Comparison of ENCODE assay signal across 9 cellular contexts in genomic region chr22:29457730-29458129, GRCh38. TPM values are rescaled to one million over a fixed set of nuclear protein-coding genes. Genes with fewer than 3 reads are reported as not detected.
DNase-seq lines count a peak whose midpoint lies in the region; ATAC-seq and TF ChIP-seq lines count a peak whose summit lies in the region.
"Had no signal": no experiment of that assay in that cellular context is flagged by ENCODE, and none has a peak within 500 bp of the region (broad histone marks: within the 10 kb centered on the region; RNA-seq: fewer than 3 reads in every experiment).

No MANE protein-coding gene starts in this region.

- H3K27ac ChIP-seq in SJCRH30 (no peak overlapping the region), foreskin keratinocyte (no peak overlapping the region)
- H3K27ac ChIP-seq: 22Rv1 had no signal

- H3K4me1 ChIP-seq in SJCRH30 (no peaks in the 10 kb centered on the region), foreskin keratinocyte (no peaks in the 10 kb centered on the region)

- no peaks in the 10 kb centered on the region for H3K27me3 ChIP-seq in SJCRH30
- H3K27me3 ChIP-seq in foreskin keratinocyte, result no peaks in the 10 kb centered on the region

- H3K36me3 ChIP-seq in SJCRH30, result no peaks in the 10 kb centered on the region

- H3K9me3 ChIP-seq in SJCRH30 (replicated peaks), result no peaks in the 10 kb centered on the region

- ATAC-seq in foreskin keratinocyte (peak; percentile 60), HG02884 (IDR thresholded peaks at IDR 0.05; ENCODE audit: unreplicated experiment) (no peak)

- DNase-seq in DMS53 (lab: John Stamatoyannopoulos, UW) (peak; percentile 61), DMS53 treated with DMSO at 0.1 percent for 48 hours (lab: John Stamatoyannopoulos, UW; ENCODE audit: unreplicated experiment) (no peak), HEK293T (ENCODE audit: extremely low spot score) (peak; percentile 91), SJCRH30 (peak; percentile 23 to 49), foreskin keratinocyte (peak in 1 of 2 donors; percentile 35), T-helper 9 cell (no peak), nucleus accumbens (lab: John Stamatoyannopoulos, UW) (no peak)

- H3K4me3 ChIP-seq in SJCRH30, result no peak overlapping the region

- TF ChIP-seq CTCF in foreskin keratinocyte (conservative IDR thresholded peaks at IDR 0.05), result no peak

- POLR2A ChIA-PET in HEK293T (lab: Yijun Ruan, JAX), result interaction anchor here (0.6 to 1.5 kb wide), 4 partner anchors 10 to 23 kb away, joined by 3 to 5 read pairs (median 4); partner anchors contain the start of gene NEFH

- CTCF ChIA-PET in HEK293T (lab: Yijun Ruan, JAX), result interaction anchor here (1.0 kb wide), 1 partner anchor 13 kb away, joined by 4 read pairs; no protein-coding TSS in a partner anchor

TF ChIP-seq in HEK293T, 16 proteins besides CTCF, POLR2A, EP300 and RAD21:
- TF ChIP-seq BHLHE40 (IDR thresholded peaks at IDR 0.05; ENCODE audit: borderline replicate concordance) (no peak), HDGF (IDR thresholded peaks at IDR 0.05; ENCODE audit: borderline replicate concordance) (no peak), SUZ12 (IDR thresholded peaks at IDR 0.05) (no peak), FOXK2 (IDR thresholded peaks at IDR 0.05) (no peak), ARNT (IDR thresholded peaks at IDR 0.05) (no peak), TARDBP (IDR thresholded peaks at IDR 0.05) (no peak)
- TF ChIP-seq, protein P1, sequence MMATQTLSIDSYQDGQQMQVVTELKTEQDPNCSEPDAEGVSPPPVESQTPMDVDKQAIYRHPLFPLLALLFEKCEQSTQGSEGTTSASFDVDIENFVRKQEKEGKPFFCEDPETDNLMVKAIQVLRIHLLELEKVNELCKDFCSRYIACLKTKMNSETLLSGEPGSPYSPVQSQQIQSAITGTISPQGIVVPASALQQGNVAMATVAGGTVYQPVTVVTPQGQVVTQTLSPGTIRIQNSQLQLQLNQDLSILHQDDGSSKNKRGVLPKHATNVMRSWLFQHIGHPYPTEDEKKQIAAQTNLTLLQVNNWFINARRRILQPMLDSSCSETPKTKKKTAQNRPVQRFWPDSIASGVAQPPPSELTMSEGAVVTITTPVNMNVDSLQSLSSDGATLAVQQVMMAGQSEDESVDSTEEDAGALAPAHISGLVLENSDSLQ (IDR thresholded peaks at IDR 0.05), result peak; percentile 82

RNA-seq across cellular contexts. Expression of gene RFPL1, which starts 19.3 kb away (rescaled TPM):
- total RNA-seq in SJCRH30 (2014; rRNA removed; shearing (Covaris generic)), result not detected in 2 replicates
- total RNA-seq in foreskin keratinocyte, result not detected in 2 replicates
- not detected in 2 replicates for polyA plus RNA-seq in foreskin keratinocyte

RNA-seq across cellular contexts. Expression of gene NEFH, which starts 22.3 kb away (rescaled TPM):
- not detected in 2 replicates for total RNA-seq in SJCRH30 (2014; rRNA removed; shearing (Covaris generic))
- total RNA-seq in foreskin keratinocyte, result 1.6 and 1.9 TPM in 2 replicates
- polyA plus RNA-seq in foreskin keratinocyte, result 1.3 and 1.6 TPM in 2 replicates

Comparison
In these comparisons a context has a peak if more than half of its experiments do, and no peak if none do; other contexts are left out.
1. DNase-seq: peak in DMS53 (single experiment), HEK293T (single experiment) and SJCRH30 (2 of 2); none in DMS53 treated with DMSO at 0.1 percent for 48 hours (single experiment), T-helper 9 cell (single experiment) and nucleus accumbens (0 of 56).